8 cellular contexts compared by ENCODE assay signal in the genomic region with DNA sequence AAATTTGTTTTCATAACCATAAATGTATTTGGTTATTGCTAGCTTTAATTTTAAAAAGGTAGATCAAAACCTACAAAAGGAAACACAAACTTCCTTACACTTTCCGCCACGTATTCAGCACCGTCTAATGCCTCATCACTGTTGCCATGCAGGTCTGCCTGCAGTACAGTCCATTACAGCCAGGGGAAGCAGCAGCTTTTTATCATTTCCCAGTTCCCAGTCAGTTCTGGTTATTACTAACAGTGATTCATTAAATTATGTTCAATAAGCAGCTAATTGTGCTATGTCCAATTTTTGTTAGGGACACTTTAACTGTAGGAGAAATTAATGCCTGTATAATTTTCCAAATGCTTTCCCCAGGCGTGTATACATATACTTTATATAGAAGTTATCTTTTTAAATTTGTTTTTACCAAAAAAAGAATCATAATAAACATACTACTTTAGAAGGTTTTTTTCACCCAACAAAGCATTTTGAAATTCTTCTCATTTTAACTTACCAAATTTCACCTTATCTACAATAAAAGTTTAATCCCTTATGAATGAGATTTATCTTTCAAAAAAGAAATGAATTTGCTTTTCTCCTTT.
A peak's percentile ranks its signal among the peaks of the same experiment; 100 is the strongest.
DNase-seq lines count a peak whose midpoint lies in the region; ATAC-seq and TF ChIP-seq lines count a peak whose summit lies in the region.

No MANE protein-coding gene starts in this region.

- ATAC-seq in GM21447 (IDR thresholded peaks at IDR 0.05; ENCODE audit: unreplicated experiment): peak; percentile 90

- DNase-seq in GM03348 (ENCODE audit: low spot score) (peak; percentile 69), HPDE6-E6E7 (ENCODE audit: extremely low spot score) (peak; percentile 62), SW480 (ENCODE audit: low spot score) (peak; percentile 39), cardiac fibroblast (ENCODE audit: low read depth in 2 of 2) (peak; percentile 89 to 91), kidney glomerular epithelial cell (lab: John Stamatoyannopoulos, UW) (peak; percentile 91), NCI-H2029 (lab: John Stamatoyannopoulos, UW) (no peak)
- DNase-seq in stimulated activated CD4-positive, alpha-beta T cell treated with anti-CD3 and anti-CD28 coated beads, Interleukin-4, amount 100 ng/mL, for 1 hour: peak; percentile 41

- H3K4me3 ChIP-seq in cardiac fibroblast (replicated peaks in 1 of 2; ENCODE audit: low read depth in 2 of 2, low read length in 2 of 2): no peak overlapping the region

- TF ChIP-seq CTCF in cardiac fibroblast (IDR thresholded peaks at IDR 0.05; ENCODE audit: low read depth, low read length): peak; percentile 96
